27 cellular contexts compared by ENCODE assay signal in genomic region chr13:21005193-21005592, GRCh38. TPM values are rescaled to one million over a fixed set of nuclear protein-coding genes. Genes with fewer than 3 reads are reported as not detected.
A peak's percentile ranks its signal among the peaks of the same experiment; 100 is the strongest.
DNase-seq lines count a peak whose midpoint lies in the region; ATAC-seq and TF ChIP-seq lines count a peak whose summit lies in the region.
"Had no signal": no experiment of that assay in that cellular context is flagged by ENCODE, and none has a peak within 500 bp of the region (broad histone marks: within the 10 kb centered on the region; RNA-seq: fewer than 3 reads in every experiment).

No MANE protein-coding gene starts in this region.

- intact Hi-C loops in left ventricle myocardium inferior (cut with micrococcal nuclease) (no loop called here), Right ventricle myocardium inferior (cut with DNase I) (no loop called here), esophagus muscularis mucosa (cut with DNase I) (no loop called here)

- no peaks in the 10 kb centered on the region for H3K36me3 ChIP-seq in left ventricle myocardium inferior
- peaks cover 0 to 4% (median 1%) of the 10 kb centered on the region in 4 donors for H3K36me3 ChIP-seq in esophagus muscularis mucosa
- H3K36me3 ChIP-seq: brain microvascular endothelial cell, left lung had no signal

- peaks cover 7% of the 10 kb centered on the region for H3K36me3 Mint-ChIP-seq in nephron progenitor cell (ENCODE audit: low read depth)
- no peaks in the 10 kb centered on the region for H3K36me3 Mint-ChIP-seq in activated CD4-positive, alpha-beta T cell treated with anti-CD3 and anti-CD28 coated beads, Interleukin-2, amount 10 ng/mL, durations not matched to agents 7 days and 5 days (ENCODE audit: low read depth)
- H3K36me3 Mint-ChIP-seq: activated naive CD4-positive, alpha-beta T cell treated with anti-CD3 and anti-CD28 coated beads, Interleukin-2, amount 10 ng/mL, durations not matched to agents 7 days and 5 days; stimulated activated effector memory CD8-positive, alpha-beta T cell treated with anti-CD3 and anti-CD28 coated beads, Interleukin-12 subunit alpha, Interleukin-12 subunit beta, amount 100 ng/mL, for 72 hours had no signal

- TF ChIP-seq CTCF in left ventricle myocardium inferior (IDR thresholded peaks at IDR 0.05; ENCODE audit: borderline replicate concordance) (no peak), esophagus muscularis mucosa (IDR thresholded peaks at IDR 0.05) (no peak), nephron progenitor cell (IDR thresholded peaks at IDR 0.05) (no peak)

- DNase-seq in left ventricle myocardium inferior (no peak), Right ventricle myocardium inferior (ENCODE audit: missing footprints) (no peak), esophagus muscularis mucosa (ENCODE audit: extremely low spot score) (no peak), nephron progenitor cell (no peak), DMS53 treated with DMSO at 0.1 percent for 48 hours (lab: John Stamatoyannopoulos, UW; ENCODE audit: unreplicated experiment) (no peak)
- DNase-seq in activated CD4-positive, alpha-beta T cell treated with anti-CD3 and anti-CD28 coated beads, Interleukin-2, amount 10 ng/mL, durations not matched to agents 7 days and 5 days: no peak
- DNase-seq: activated CD4-positive, alpha-beta T cell treated with anti-CD3 and anti-CD28 coated beads for 36 hours; activated CD8-positive, alpha-beta T cell treated with anti-CD3 and anti-CD28 coated beads, Interleukin-2, amount 10 ng/mL, durations not matched to agents 7 days and 5 days; activated naive CD4-positive, alpha-beta T cell treated with anti-CD3 and anti-CD28 coated beads, Interleukin-2, amount 10 ng/mL, durations not matched to agents 7 days and 5 days; AML-193; brain microvascular endothelial cell; CD4-positive, alpha-beta T cell; effector CD8-positive, alpha-beta T cell; Karpas-422; left lung; NCI-H1417 treated with DMSO at 0.1 percent for 48 hours; NCI-H226; NCI-H526 treated with DMSO at 0.1 percent for 48 hours; SHP77 treated with DMSO at 0.1 percent for 48 hours; upper lobe of left lung had no signal

- no peak overlapping the region for H3K4me3 Mint-ChIP-seq in nephron progenitor cell
- H3K4me3 Mint-ChIP-seq in activated CD4-positive, alpha-beta T cell treated with anti-CD3 and anti-CD28 coated beads, Interleukin-2, amount 10 ng/mL, durations not matched to agents 7 days and 5 days: no peak overlapping the region
- H3K4me3 Mint-ChIP-seq: activated CD4-positive, alpha-beta T cell treated with anti-CD3 and anti-CD28 coated beads for 36 hours; activated CD8-positive, alpha-beta T cell treated with anti-CD3 and anti-CD28 coated beads, Interleukin-2, amount 10 ng/mL, durations not matched to agents 7 days and 5 days; activated naive CD4-positive, alpha-beta T cell treated with anti-CD3 and anti-CD28 coated beads, Interleukin-2, amount 10 ng/mL, durations not matched to agents 7 days and 5 days; activated T-helper 17 cell treated with anti-CD3 and anti-CD28 coated beads, Interleukin-2, amount 50 U/mL, for 72 hours; CD4-positive, alpha-beta T cell; stimulated activated effector memory CD8-positive, alpha-beta T cell treated with anti-CD3 and anti-CD28 coated beads, Interleukin-12 subunit alpha, Interleukin-12 subunit beta, amount 100 ng/mL, for 72 hours had no signal

- no peak for TF ChIP-seq POLR2A in esophagus muscularis mucosa (IDR thresholded peaks at IDR 0.05; ENCODE audit: low read depth)

- CTCF ChIA-PET in activated CD4-positive, alpha-beta T cell treated with anti-CD3 and anti-CD28 coated beads, Interleukin-2, amount 10 ng/mL, durations not matched to agents 7 days and 5 days (lab: Charles Lee): interaction anchor here (1.4 kb wide), 1 partner anchor 39 kb away, joined by 4 read pairs; no protein-coding TSS in a partner anchor

- no peaks in the 10 kb centered on the region for H3K27me3 Mint-ChIP-seq in nephron progenitor cell (ENCODE audit: low read depth, poor library complexity)
- H3K27me3 Mint-ChIP-seq in activated CD4-positive, alpha-beta T cell treated with anti-CD3 and anti-CD28 coated beads, Interleukin-2, amount 10 ng/mL, durations not matched to agents 7 days and 5 days: no peaks in the 10 kb centered on the region
- H3K27me3 Mint-ChIP-seq: activated CD4-positive, alpha-beta T cell treated with anti-CD3 and anti-CD28 coated beads for 36 hours; activated naive CD4-positive, alpha-beta T cell treated with anti-CD3 and anti-CD28 coated beads, Interleukin-2, amount 10 ng/mL, durations not matched to agents 7 days and 5 days; activated T-helper 17 cell treated with anti-CD3 and anti-CD28 coated beads, Interleukin-2, amount 50 U/mL, for 72 hours; CD4-positive, alpha-beta T cell had no signal

- H3K9me3 ChIP-seq in left ventricle myocardium inferior (replicated peaks) (peaks cover 9% of the 10 kb centered on the region), esophagus muscularis mucosa (peaks cover 0 to 7% (median 3%) of the 10 kb centered on the region in 4 donors)

- H3K27me3 ChIP-seq in left ventricle myocardium inferior (ENCODE audit: low read depth) (no peaks in the 10 kb centered on the region), esophagus muscularis mucosa (no peaks in the 10 kb centered on the region)
- H3K27me3 ChIP-seq: brain microvascular endothelial cell, left lung, upper lobe of left lung had no signal

- POLR2A ChIA-PET in activated CD4-positive, alpha-beta T cell treated with anti-CD3 and anti-CD28 coated beads, Interleukin-2, amount 10 ng/mL, durations not matched to agents 7 days and 5 days (lab: Charles Lee): no interaction called here

- WGBS in esophagus muscularis mucosa: 84% methylated on average over 3 of the region's 3 CpGs

- H3K27ac Mint-ChIP-seq in nephron progenitor cell: peak overlapping the region; percentile 60
- H3K27ac Mint-ChIP-seq in activated CD4-positive, alpha-beta T cell treated with anti-CD3 and anti-CD28 coated beads, Interleukin-2, amount 10 ng/mL, durations not matched to agents 7 days and 5 days: no peak overlapping the region
- H3K27ac Mint-ChIP-seq: activated CD4-positive, alpha-beta T cell treated with anti-CD3 and anti-CD28 coated beads for 36 hours; activated CD8-positive, alpha-beta T cell treated with anti-CD3 and anti-CD28 coated beads, Interleukin-2, amount 10 ng/mL, durations not matched to agents 7 days and 5 days; activated naive CD4-positive, alpha-beta T cell treated with anti-CD3 and anti-CD28 coated beads, Interleukin-2, amount 10 ng/mL, durations not matched to agents 7 days and 5 days; activated T-helper 17 cell treated with anti-CD3 and anti-CD28 coated beads, Interleukin-2, amount 50 U/mL, for 72 hours; CD4-positive, alpha-beta T cell had no signal

- peaks cover 55% of the 10 kb centered on the region for H3K4me1 ChIP-seq in left ventricle myocardium inferior
- H3K4me1 ChIP-seq in esophagus muscularis mucosa: peaks cover 44 to 63% (median 49%) of the 10 kb centered on the region in 4 donors

- peaks cover 4% of the 10 kb centered on the region for H3K9me3 Mint-ChIP-seq in nephron progenitor cell
- H3K9me3 Mint-ChIP-seq in activated CD4-positive, alpha-beta T cell treated with anti-CD3 and anti-CD28 coated beads, Interleukin-2, amount 10 ng/mL, durations not matched to agents 7 days and 5 days: no peaks in the 10 kb centered on the region
- H3K9me3 Mint-ChIP-seq: activated T-helper 17 cell treated with anti-CD3 and anti-CD28 coated beads, Interleukin-2, amount 50 U/mL, for 72 hours; CD4-positive, alpha-beta T cell; stimulated activated effector memory CD8-positive, alpha-beta T cell treated with anti-CD3 and anti-CD28 coated beads, Interleukin-12 subunit alpha, Interleukin-12 subunit beta, amount 100 ng/mL, for 72 hours had no signal

- peaks cover 34% of the 10 kb centered on the region for H3K4me1 Mint-ChIP-seq in nephron progenitor cell
- H3K4me1 Mint-ChIP-seq in activated CD4-positive, alpha-beta T cell treated with anti-CD3 and anti-CD28 coated beads, Interleukin-2, amount 10 ng/mL, durations not matched to agents 7 days and 5 days: peaks cover 4% of the 10 kb centered on the region
- H3K4me1 Mint-ChIP-seq: activated CD4-positive, alpha-beta T cell treated with anti-CD3 and anti-CD28 coated beads for 36 hours had no signal

- H3K27ac ChIP-seq in left ventricle myocardium inferior (replicated peaks) (peak overlapping the region; percentile 42), esophagus muscularis mucosa (replicated peaks in 1 of 4) (peak overlapping the region in 3 of 4 donors; percentile 10 to 28 (median 20))
- H3K27ac ChIP-seq: A549, brain microvascular endothelial cell, epithelial cell of prostate, left lung, upper lobe of left lung had no signal

- H3K4me3 ChIP-seq in left ventricle myocardium inferior (no peak overlapping the region), esophagus muscularis mucosa (no peak overlapping the region)
- H3K4me3 ChIP-seq: A549, left lung, upper lobe of left lung had no signal

- ATAC-seq in Right ventricle myocardium inferior (no peak), HG03520 (IDR thresholded peaks at IDR 0.05; ENCODE audit: unreplicated experiment) (no peak), GM18907 (IDR thresholded peaks at IDR 0.05; ENCODE audit: unreplicated experiment) (no peak)
- ATAC-seq: activated CD4-positive, alpha-beta T cell treated with anti-CD3 and anti-CD28 coated beads for 36 hours; activated CD8-positive, alpha-beta T cell treated with anti-CD3 and anti-CD28 coated beads, Interleukin-2, amount 10 ng/mL, durations not matched to agents 7 days and 5 days; activated T-helper 17 cell treated with anti-CD3 and anti-CD28 coated beads, Interleukin-2, amount 50 U/mL, for 72 hours; left lung; Panc1; stimulated activated effector memory CD8-positive, alpha-beta T cell treated with anti-CD3 and anti-CD28 coated beads, Interleukin-12 subunit alpha, Interleukin-12 subunit beta, amount 100 ng/mL, for 72 hours had no signal

- TF ChIP-seq EP300 in esophagus muscularis mucosa (IDR thresholded peaks at IDR 0.05): no peak

RNA-seq across cellular contexts. Expression of gene LATS2, which starts 56.2 kb away (rescaled TPM):
- total RNA-seq in left ventricle myocardium inferior (20.2 TPM), Right ventricle myocardium inferior (23.7 TPM), esophagus muscularis mucosa (10 to 100 TPM; 49.8 to 93.8 (median 77.0) TPM)
- 1 to 10 TPM; 3.1 to 3.2 TPM for total RNA-seq in activated CD4-positive, alpha-beta T cell treated with anti-CD3 and anti-CD28 coated beads, Interleukin-2, amount 10 ng/mL, durations not matched to agents 7 days and 5 days
